Comparison of ENCODE assay signal across 12 cellular contexts in genomic region chr2:156038021-156038420, GRCh38.
DNase-seq lines count a peak whose midpoint lies in the region; TF ChIP-seq lines count a peak whose summit lies in the region.
"Had no signal": no experiment of that assay in that cellular context is flagged by ENCODE, and none has a peak within 500 bp of the region (broad histone marks: within the 10 kb centered on the region; RNA-seq: fewer than 3 reads in every experiment).

No MANE protein-coding gene starts in this region.

- H2BK15ac ChIP-seq in neuronal stem cell (ENCODE audit: low read length) = no peak overlapping the region

- no peaks in the 10 kb centered on the region for H3K79me1 ChIP-seq in neuronal stem cell (ENCODE audit: low read depth, low read length)

- H3K23ac ChIP-seq in neuronal stem cell (ENCODE audit: low read depth, low read length, poor library complexity) = no peak overlapping the region

- no peak overlapping the region for H2AK5ac ChIP-seq in neuronal stem cell (ENCODE audit: low read depth, low read length)

- no CpG with 5 or more reads among the region's 1 CpG for WGBS in neuronal stem cell (ENCODE audit: extremely low coverage in 2 of 2, insufficient read length in 2 of 2, insufficient replicate concordance in 1 of 2), 2 donors

- H3K14ac ChIP-seq in neuronal stem cell (ENCODE audit: low read length) = no peak overlapping the region

- H3K27me3 ChIP-seq in SJSA1 (replicated peaks) = no peaks in the 10 kb centered on the region
- H3K27me3 ChIP-seq in neuronal stem cell (ENCODE audit: control insufficient read depth in 3 of 3, insufficient read depth in 3 of 3, low read depth in 1 of 3, low read length in 3 of 3) = no peaks in the 10 kb centered on the region

- H4K91ac ChIP-seq in neuronal stem cell (ENCODE audit: low read depth, low read length, poor library complexity) = no peak overlapping the region

- no peak overlapping the region for H3K9ac ChIP-seq in neuronal stem cell (ENCODE audit: low read depth, low read length, poor library complexity)

- no peak overlapping the region for H3K4me3 ChIP-seq in SJSA1
- no peak overlapping the region for H3K4me3 ChIP-seq in fibroblast of the aortic adventitia (ENCODE audit: low read depth, low read length)
- no peak overlapping the region for H3K4me3 ChIP-seq in neuronal stem cell (ENCODE audit: low read length in 2 of 2)
- H3K4me3 ChIP-seq: A549 had no signal

- DNase-seq in SJSA1 (ENCODE audit: low read depth in 1 of 2, low spot score in 2 of 2) (peak; percentile 34 to 56), fibroblast of the aortic adventitia (ENCODE audit: low read depth) (peak; percentile 62), neuronal stem cell (ENCODE audit: low spot score) (no peak), GM19238 (ENCODE audit: insufficient read length, low spot score) (no peak), OCI-M1 (lab: John Stamatoyannopoulos, UW) (no peak), LoVo (ENCODE audit: low spot score) (no peak)
- DNase-seq: CD8-positive, alpha-beta T cell; COR-L47; GF-D8; HCEC 1CT; HFFc6 had no signal

- H3K4me1 ChIP-seq in SJSA1 (replicated peaks) = peaks cover 8% of the 10 kb centered on the region; the same call in 1 of the 2 replicates
- peaks cover 0 to 2% of the 10 kb centered on the region in 2 donors for H3K4me1 ChIP-seq in neuronal stem cell (ENCODE audit: control insufficient read depth in 2 of 2, insufficient read depth in 1 of 2, low read depth in 1 of 2, low read length in 2 of 2)
- H3K4me1 ChIP-seq: A549 had no signal

- no peak overlapping the region for H4K8ac ChIP-seq in neuronal stem cell (ENCODE audit: low read depth, low read length)

- H3K9me3 ChIP-seq in SJSA1 (replicated peaks) = no peaks in the 10 kb centered on the region
- H3K9me3 ChIP-seq in neuronal stem cell (replicated peaks in 1 of 2; ENCODE audit: control insufficient read depth in 2 of 2, insufficient read depth in 1 of 2, low read depth in 1 of 2, low read length in 2 of 2) = no peaks in the 10 kb centered on the region
- H3K9me3 ChIP-seq: A549 had no signal

- H3K4me2 ChIP-seq in neuronal stem cell (ENCODE audit: insufficient read depth, low read length, poor library complexity, severe bottlenecking) = no peak overlapping the region
- H3K4me2 ChIP-seq: A549 had no signal

- H3K27ac ChIP-seq in SJSA1 (peak overlapping the region; percentile 48), neuronal stem cell (replicated peaks; ENCODE audit: low read length) (no peak overlapping the region)
- H3K27ac ChIP-seq: A549 had no signal

- peak overlapping the region; percentile 33 for H2AFZ ChIP-seq in neuronal stem cell (ENCODE audit: low read length)

- H3K36me3 ChIP-seq in SJSA1 (no peaks in the 10 kb centered on the region), neuronal stem cell (replicated peaks in 1 of 2; ENCODE audit: control insufficient read depth in 2 of 2, insufficient read depth in 2 of 2, low read length in 2 of 2) (no peaks in the 10 kb centered on the region)

- peak overlapping the region; percentile 51 for H3K18ac ChIP-seq in neuronal stem cell (ENCODE audit: low read length)

- H2BK12ac ChIP-seq in neuronal stem cell (ENCODE audit: low read length) = no peak overlapping the region

- no peak for TF ChIP-seq CTCF in fibroblast of the aortic adventitia (IDR thresholded peaks at IDR 0.05; ENCODE audit: insufficient read depth, low read length)

- H2BK120ac ChIP-seq in neuronal stem cell (ENCODE audit: low read depth, low read length) = no peak overlapping the region

- no peak overlapping the region for H3K4ac ChIP-seq in neuronal stem cell (ENCODE audit: low read length)

- no peak overlapping the region for H2BK5ac ChIP-seq in neuronal stem cell (ENCODE audit: low read length)

Comparison
In these comparisons a context has a peak if more than half of its experiments do, and no peak if none do; other contexts are left out.
1. DNase-seq: peak in SJSA1 (2 of 2) and fibroblast of the aortic adventitia (single experiment); none in neuronal stem cell (single experiment), GM19238 (single experiment), OCI-M1 (single experiment) and LoVo (single experiment).